Comparison of ENCODE assay signal across 15 cellular contexts in genomic region chr4:8533274-8533865, GRCh38. TPM values are rescaled to one million over a fixed set of nuclear protein-coding genes. Genes with fewer than 3 reads are reported as not detected.
A peak's percentile ranks its signal among the peaks of the same experiment; 100 is the strongest.
DNase-seq lines count a peak whose midpoint lies in the region; ATAC-seq and TF ChIP-seq lines count a peak whose summit lies in the region.
"Had no signal": no experiment of that assay in that cellular context is flagged by ENCODE, and none has a peak within 500 bp of the region (broad histone marks: within the 10 kb centered on the region; RNA-seq: fewer than 3 reads in every experiment).

No MANE protein-coding gene starts in this region.

- no peaks in the 10 kb centered on the region for H3K36me3 ChIP-seq in esophagus (ENCODE audit: control insufficient read depth in 2 of 2, insufficient read depth in 2 of 2, low read length in 1 of 2)
- H3K36me3 ChIP-seq in CD8-positive, alpha-beta T cell (ENCODE audit: insufficient read depth, low read length) = no peaks in the 10 kb centered on the region

- peaks cover 0 to 15% of the 10 kb centered on the region in 2 donors for H3K4me1 ChIP-seq in esophagus (ENCODE audit: control insufficient read depth in 2 of 2, insufficient read depth in 2 of 2, low read length in 1 of 2)
- no peaks in the 10 kb centered on the region for H3K4me1 ChIP-seq in CD8-positive, alpha-beta T cell (ENCODE audit: insufficient read depth, low read length)

- POLR2A ChIA-PET in CD8-positive, alpha-beta T cell (lab: Charles Lee) = no interaction called here

- H3K4me3 ChIP-seq in esophagus (ENCODE audit: low read depth in 1 of 2, low read length in 2 of 2) = no peak overlapping the region
- no peak overlapping the region for H3K4me3 ChIP-seq in CD8-positive, alpha-beta T cell (ENCODE audit: low read depth, low read length)
- H3K4me3 ChIP-seq: BLaER1 treated with 17β-estradiol and CSF1 and Interleukin-3, amounts not matched to agents 10 nM and 100 nM had no signal

- TF ChIP-seq CTCF in type B pancreatic cell (conservative IDR thresholded peaks at IDR 0.05) = no peak
- TF ChIP-seq CTCF in CD8-positive, alpha-beta T cell (IDR thresholded peaks at IDR 0.05) = no peak

- peaks cover 3% of the 10 kb centered on the region for H3K36me3 Mint-ChIP-seq in type B pancreatic cell
- no peaks in the 10 kb centered on the region for H3K36me3 Mint-ChIP-seq in CD8-positive, alpha-beta T cell

- H3K27ac Mint-ChIP-seq in type B pancreatic cell = peak overlapping the region; percentile 98
- no peak overlapping the region for H3K27ac Mint-ChIP-seq in CD8-positive, alpha-beta T cell
- H3K27ac Mint-ChIP-seq: activated naive CD4-positive, alpha-beta T cell treated with anti-CD3 and anti-CD28 coated beads, Interleukin-2, amount 50 U/mL, for 72 hours; stimulated activated naive CD8-positive, alpha-beta T cell treated with anti-CD3 and anti-CD28 coated beads, Interleukin-15, Interleukin-2, amounts not matched to agents 100 ng/mL and 50 ng/mL, for 24 hours had no signal

- H3K9me3 ChIP-seq in esophagus (ENCODE audit: control insufficient read depth in 2 of 2, insufficient read depth in 1 of 2, low read depth in 1 of 2, low read length in 1 of 2) = no peaks in the 10 kb centered on the region
- H3K9me3 ChIP-seq in CD8-positive, alpha-beta T cell (ENCODE audit: low read length) = no peaks in the 10 kb centered on the region

- H3K27me3 Mint-ChIP-seq in type B pancreatic cell = no peaks in the 10 kb centered on the region
- peaks cover 4% of the 10 kb centered on the region for H3K27me3 Mint-ChIP-seq in CD8-positive, alpha-beta T cell (ENCODE audit: low read depth)

- peaks cover 17% of the 10 kb centered on the region for H3K9me3 Mint-ChIP-seq in type B pancreatic cell
- H3K9me3 Mint-ChIP-seq in CD8-positive, alpha-beta T cell = peaks cover 10% of the 10 kb centered on the region

- CTCF ChIA-PET in CD8-positive, alpha-beta T cell (lab: Charles Lee) = no interaction called here

- no peaks in the 10 kb centered on the region for H3K27me3 ChIP-seq in esophagus (ENCODE audit: control insufficient read depth in 1 of 2, insufficient read depth in 2 of 2, low read length in 2 of 2)
- no peaks in the 10 kb centered on the region for H3K27me3 ChIP-seq in CD8-positive, alpha-beta T cell (ENCODE audit: insufficient read depth, low read length)

- H3K4me3 Mint-ChIP-seq in type B pancreatic cell = peak overlapping the region; percentile 67
- H3K4me3 Mint-ChIP-seq in CD8-positive, alpha-beta T cell = no peak overlapping the region
- H3K4me3 Mint-ChIP-seq: stimulated activated naive CD8-positive, alpha-beta T cell treated with anti-CD3 and anti-CD28 coated beads, Interleukin-15, Interleukin-2, amounts not matched to agents 100 ng/mL and 50 ng/mL, for 24 hours had no signal

- 86 to 95% methylated on average over 2 of the region's 2 CpGs for WGBS in esophagus, 2 donors

- no peak for DNase-seq in type B pancreatic cell (ENCODE audit: extremely low spot score, unreplicated experiment)
- no peak for DNase-seq in stimulated activated CD4-positive, alpha-beta T cell treated with anti-CD3 and anti-CD28 coated beads, Interleukin-2, amount 100 ng/mL, for 24 hours
- no peak for DNase-seq in activated CD4-positive, alpha-beta T cell treated with anti-CD3 and anti-CD28 coated beads, Interleukin-2, amount 50 U/mL, for 48 hours
- DNase-seq in CD8-positive, alpha-beta T cell = no peak
- DNase-seq: cerebellar nuclear complex, GDM1, NCI-H2171 had no signal

- peak overlapping the region; percentile 83 to 95 for H3K27ac ChIP-seq in esophagus (ENCODE audit: low read depth in 2 of 2, low read length in 1 of 2)
- H3K27ac ChIP-seq in CD8-positive, alpha-beta T cell (ENCODE audit: low read depth, low read length) = no peak overlapping the region
- H3K27ac ChIP-seq: BLaER1 treated with 17β-estradiol and CSF1 and Interleukin-3, amounts not matched to agents 10 nM and 100 nM had no signal

- intact Hi-C loops in CD8-positive, alpha-beta T cell (cut with DNase I, micrococcal nuclease) = no loop called here

- peaks cover 22% of the 10 kb centered on the region for H3K4me1 Mint-ChIP-seq in type B pancreatic cell (ENCODE audit: unreplicated experiment)
- H3K4me1 Mint-ChIP-seq in CD8-positive, alpha-beta T cell (ENCODE audit: low read depth) = no peaks in the 10 kb centered on the region

- ATAC-seq in GM19395 (IDR thresholded peaks at IDR 0.05; ENCODE audit: unreplicated experiment) (peak; percentile 50), HG03520 (IDR thresholded peaks at IDR 0.05; ENCODE audit: unreplicated experiment) (peak; percentile 33)
- no peak for ATAC-seq in CD8-positive, alpha-beta T cell
- ATAC-seq: activated naive CD4-positive, alpha-beta T cell treated with anti-CD3 and anti-CD28 coated beads, Interleukin-2, amount 50 U/mL, for 72 hours had no signal

RNA-seq across cellular contexts. Expression of gene GPR78, which starts 46.8 kb away (rescaled TPM):
- polyA plus RNA-seq in esophagus = 1 to 10 TPM; 4.7 to 8.9 TPM
- 0.97 and 4.9 TPM in 2 replicates for total RNA-seq in type B pancreatic cell (ENCODE audit: low replicate concordance)
- not detected for total RNA-seq in CD8-positive, alpha-beta T cell
- total RNA-seq: pulmonary artery endothelial cell; T-helper 2 cell treated with Interferon-gamma antibody and Interleukin-4, amounts not matched to agents 100 ng/mL and 5 ng/mL, for 36 hours had no signal

RNA-seq across cellular contexts. Expression of gene CPZ, which starts 59.2 kb away (rescaled TPM):
- 1 to 10 TPM; 3.4 to 7.2 TPM for polyA plus RNA-seq in esophagus
- total RNA-seq in type B pancreatic cell (ENCODE audit: low replicate concordance) = 4.9 and 12.6 TPM in 2 replicates
- total RNA-seq in CD8-positive, alpha-beta T cell = not detected
- total RNA-seq: activated naive CD4-positive, alpha-beta T cell treated with anti-CD3 and anti-CD28 coated beads, Interleukin-2, amount 50 U/mL, for 72 hours; pulmonary artery endothelial cell; T-helper 2 cell treated with Interferon-gamma antibody and Interleukin-4, amounts not matched to agents 100 ng/mL and 5 ng/mL, for 36 hours had no signal
